Comparison of ENCODE assay signal across 8 cellular contexts in genomic region chrX:65679071-65679540, GRCh38. TPM values are rescaled to one million over a fixed set of nuclear protein-coding genes. Genes with fewer than 3 reads are reported as not detected.
DNase-seq lines count a peak whose midpoint lies in the region; ATAC-seq and TF ChIP-seq lines count a peak whose summit lies in the region.

No MANE protein-coding gene starts in this region.

- no peaks in the 10 kb centered on the region for H3K27me3 ChIP-seq in right lobe of liver
- no peaks in the 10 kb centered on the region for H3K27me3 ChIP-seq in aorta (ENCODE audit: control insufficient read depth in 1 of 2, insufficient read depth in 2 of 2, low read length in 1 of 2)

- no peak overlapping the region for H3K4me3 ChIP-seq in right lobe of liver
- no peak overlapping the region for H3K4me3 ChIP-seq in aorta (ENCODE audit: low read length in 2 of 2)

- H3K36me3 ChIP-seq in right lobe of liver (no peaks in the 10 kb centered on the region), aorta (ENCODE audit: control insufficient read depth in 1 of 2, insufficient read depth in 2 of 2, low read length in 1 of 2) (peaks cover 0 to 1% of the 10 kb centered on the region in 2 donors)

- no peak for TF ChIP-seq CTCF in right lobe of liver (IDR thresholded peaks at IDR 0.05)

- no peak for TF ChIP-seq POLR2A in right lobe of liver (IDR thresholded peaks at IDR 0.05)

- no peaks in the 10 kb centered on the region for H3K4me1 ChIP-seq in right lobe of liver
- peaks cover 0 to 2% of the 10 kb centered on the region in 2 donors for H3K4me1 ChIP-seq in aorta (ENCODE audit: control insufficient read depth in 1 of 2, insufficient read depth in 2 of 2, low read length in 2 of 2)

- ATAC-seq in Right ventricle myocardium inferior (peak; percentile 40), right lobe of liver (peak; percentile 57 to 71 (median 59)), aorta (ENCODE audit: low FRiP score) (peak; percentile 9), GM19395 (IDR thresholded peaks at IDR 0.05; ENCODE audit: unreplicated experiment) (no peak)

- H3K27ac ChIP-seq in right lobe of liver, result peak overlapping the region in 2 of 3 donors; percentile 46 to 77
- H3K27ac ChIP-seq in aorta (ENCODE audit: low read depth in 1 of 2, low read length in 2 of 2), result peak overlapping the region; percentile 77 to 80

- no peaks in the 10 kb centered on the region for H3K9me3 ChIP-seq in right lobe of liver
- no peaks in the 10 kb centered on the region for H3K9me3 ChIP-seq in aorta (ENCODE audit: control insufficient read depth, low read length)

- intact Hi-C loops in Right ventricle myocardium inferior (cut with DNase I), result no loop called here
- intact Hi-C loops in cardiac septum (cut with DNase I), result loop anchor here (1.0 kb wide), 1 partner anchor 19 kb away; no protein-coding TSS in a partner anchor
- intact Hi-C loops in right lobe of liver (cut with DNase I), result no loop called here
- intact Hi-C loops in aorta (cut with DNase I), result no loop called here

- DNase-seq in Right ventricle myocardium inferior (ENCODE audit: missing footprints), result no peak
- no peak for DNase-seq in cardiac septum (ENCODE audit: low spot score)
- peak; percentile 74 for DNase-seq in amniotic epithelial cell (ENCODE audit: low read depth)
- no peak for DNase-seq in right lobe of liver
- no peak for DNase-seq in aorta
- no peak for DNase-seq in epidermal melanocyte (ENCODE audit: insufficient read length, low spot score)
- DNase-seq in SHP77 treated with DMSO at 0.1 percent for 48 hours (lab: John Stamatoyannopoulos, UW), result no peak

- WGBS in right lobe of liver (ENCODE audit: insufficient coverage, low coverage, low lambda C conversion rate, missing lambda C conversion rate), result 13% methylated on average over 1 of the region's 1 CpG
- WGBS in aorta, 2 donors, result 3 to 11% methylated on average over 1 of the region's 1 CpG

RNA-seq across cellular contexts. Expression of gene MSN, which starts 11.7 kb away (rescaled TPM):
- total RNA-seq in Right ventricle myocardium inferior (131 TPM), cardiac septum (177 TPM), right lobe of liver (100 to 1,000 TPM in 3 of 6 experiments, 10 to 100 TPM in 3; 63.6 to 150 (median 104) TPM), aorta (100 to 1,000 TPM; 374 to 532 TPM)
- 100 to 1,000 TPM; 128 to 160 TPM for polyA plus RNA-seq in aorta
